ENCODE assay signal across 8 cellular contexts in the genomic region with DNA sequence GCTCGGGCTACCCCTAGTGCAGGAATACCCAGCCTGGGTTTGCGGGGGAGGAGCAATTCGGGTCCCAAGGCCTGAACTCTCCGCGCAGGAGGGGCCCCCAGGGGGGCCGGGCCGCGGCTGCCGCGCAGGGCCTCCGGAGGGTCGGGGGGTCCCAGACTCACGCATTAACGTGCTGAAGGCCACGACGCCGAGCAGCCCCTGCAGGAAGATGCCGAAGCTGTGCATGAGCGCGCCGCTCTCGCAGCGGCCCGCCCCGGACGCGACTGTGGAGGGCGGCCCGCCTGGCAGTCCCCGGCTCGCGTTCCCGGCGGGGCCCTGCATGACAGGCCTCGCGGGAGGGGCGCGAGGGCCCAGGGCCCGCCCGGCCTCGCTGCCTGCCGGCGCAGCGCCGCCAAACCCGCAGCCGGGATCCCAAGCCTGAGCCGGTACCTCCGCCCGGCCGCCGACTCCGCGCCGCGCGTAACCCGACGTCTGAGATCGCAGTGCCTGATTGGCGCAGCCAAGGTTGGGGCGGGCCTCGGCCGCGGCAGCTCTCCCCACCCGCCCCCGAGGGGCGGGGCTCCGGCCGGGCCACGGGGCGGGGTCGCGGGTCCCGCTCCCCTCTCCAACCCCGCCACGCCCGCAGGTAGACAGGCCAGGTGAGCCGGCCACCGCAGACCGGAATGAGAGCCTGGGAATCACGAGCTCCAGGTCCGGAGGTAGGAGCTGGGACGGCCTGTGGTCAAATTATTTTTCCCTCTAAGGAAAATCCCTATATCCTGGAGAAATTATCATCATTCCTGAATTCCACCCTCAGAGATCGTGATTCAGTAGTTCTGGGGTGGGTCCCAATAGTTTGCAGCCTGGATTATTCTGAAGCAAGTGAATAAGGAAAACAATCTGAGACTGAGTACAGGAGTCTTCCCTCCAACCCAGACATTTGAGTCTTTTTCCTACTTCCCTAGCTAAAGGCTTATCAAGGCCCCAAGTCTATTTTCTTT. TPM values are rescaled to one million over a fixed set of nuclear protein-coding genes. Genes with fewer than 3 reads are reported as not detected.
A peak's percentile ranks its signal among the peaks of the same experiment; 100 is the strongest.
DNase-seq lines count a peak whose midpoint lies in the region; ATAC-seq and TF ChIP-seq lines count a peak whose summit lies in the region.

A gene (minus strand): TSS at position 419 of the 980 bp plus-strand sequence. CDS start 98 bp downstream, at position 321.

- POLR2A ChIA-PET in AG04450 (lab: Yijun Ruan, JAX), result no interaction called here

- TF ChIP-seq CTCF in AG04450 (IDR thresholded peaks at IDR 0.05; ENCODE audit: low read depth, low read length), result no peak

- H3K27ac ChIP-seq in AG04450 (ENCODE audit: low read depth, low read length), result no peak within 1 kb of the TSS

- ATAC-seq in GM18873 (IDR thresholded peaks at IDR 0.05; ENCODE audit: low FRiP score, unreplicated experiment), result peak; percentile 78
- peak; percentile 91 for ATAC-seq in HG03108 (IDR thresholded peaks at IDR 0.05; ENCODE audit: unreplicated experiment)

- H3K4me3 ChIP-seq in AG04450 (ENCODE audit: low read depth, low read length), result peak within 1 kb of the TSS; percentile 80

- no peaks in the 10 kb centered on the region for H3K9me3 ChIP-seq in AG04450 (ENCODE audit: control insufficient read depth, insufficient read depth, low read length)

- no peaks in the 10 kb centered on the region for H3K27me3 ChIP-seq in AG04450 (ENCODE audit: control insufficient read depth, insufficient read depth, low read length)

- DNase-seq in AG04450 (ENCODE audit: low read depth, low spot score) (peak; percentile 20), NCI-H2227 treated with DMSO at 0.1 percent for 48 hours (lab: John Stamatoyannopoulos, UW) (peak; percentile 63), iris pigment epithelial cell (ENCODE audit: low read depth) (peak; percentile 80)
- peak; percentile 67 for DNase-seq in activated CD4-positive, CD25-positive, alpha-beta regulatory T cell treated with anti-CD3 and anti-CD28 coated beads, Interleukin-2, amount 50 U/mL, for 16 hours (ENCODE audit: low read depth, low spot score)
- peak; percentile 88 for DNase-seq in central memory CD4-positive, alpha-beta T cell
- peak; percentile 83 for DNase-seq in stimulated activated CD4-positive, alpha-beta T cell treated with anti-CD3 and anti-CD28 coated beads, Interleukin-12 subunit alpha, Interleukin-12 subunit beta, amount 100 ng/mL, for 4 hours

- CTCF ChIA-PET in AG04450 (lab: Charles Lee), result interaction anchor here (1.1 kb wide), 1 partner anchor 37 kb away, joined by 5 read pairs; no protein-coding TSS in a partner anchor

RNA-seq across cellular contexts. Expression of the gene that starts here (rescaled TPM):
- 10.0 and 12.5 TPM in 2 replicates for polyA plus RNA-seq in AG04450 (2011; rRNA removed)
- polyA minus RNA-seq in AG04450 (2011; rRNA and poly(A)+ RNA removed), result 12.2 and 15.1 TPM in 2 replicates

Comparison
In these comparisons a context has a peak if more than half of its experiments do, and no peak if none do; other contexts are left out.
1. DNase-seq: peak in every context shown above with its lines; median percentile 88 in central memory CD4-positive, alpha-beta T cell; 83 in stimulated activated CD4-positive, alpha-beta T cell treated with anti-CD3 and anti-CD28 coated beads, Interleukin-12 subunit alpha, Interleukin-12 subunit beta, amount 100 ng/mL, for 4 hours; 80 in iris pigment epithelial cell; 67 in activated CD4-positive, CD25-positive, alpha-beta regulatory T cell treated with anti-CD3 and anti-CD28 coated beads, Interleukin-2, amount 50 U/mL, for 16 hours; 63 in NCI-H2227 treated with DMSO at 0.1 percent for 48 hours; 20 in AG04450.